In genomic region chr11:39992550-39992949, GRCh38 we compare ENCODE assay signal across 27 cellular contexts.
A peak's percentile ranks its signal among the peaks of the same experiment; 100 is the strongest.
DNase-seq lines count a peak whose midpoint lies in the region; ATAC-seq, FAIRE-seq and TF ChIP-seq lines count a peak whose summit lies in the region.
"Had no signal": no experiment of that assay in that cellular context is flagged by ENCODE, and none has a peak within 500 bp of the region (broad histone marks: within the 10 kb centered on the region; RNA-seq: fewer than 3 reads in every experiment).

No MANE protein-coding gene starts in this region.

- H3K4me1 ChIP-seq in small intestine (ENCODE audit: control insufficient read depth in 2 of 2, insufficient read depth in 1 of 2, low read depth in 1 of 2, low read length in 1 of 2) = no peaks in the 10 kb centered on the region
- H3K4me1 ChIP-seq: BE2C had no signal

- TF ChIP-seq CTCF in 22Rv1 (IDR thresholded peaks at IDR 0.05) = no peak

- no peaks in the 10 kb centered on the region for H3K9me3 ChIP-seq in small intestine (ENCODE audit: control insufficient read depth, low read depth)
- H3K9me3 ChIP-seq: BE2C, BLaER1 had no signal

- ATAC-seq in left colon (peak; percentile 55), GM18858 (IDR thresholded peaks at IDR 0.05; ENCODE audit: unreplicated experiment) (no peak)
- ATAC-seq: GM12878 had no signal

- intact Hi-C loops in left colon (cut with DNase I, micrococcal nuclease) = no loop called here

- WGBS in small intestine, 3 donors = 41 to 59% (median 46%) methylated on average over 2 of the region's 2 CpGs

- no peak overlapping the region for H3K4me3 ChIP-seq in small intestine (ENCODE audit: low read depth in 1 of 2, low read length in 2 of 2)
- H3K4me3 ChIP-seq: BLaER1, GM12878 had no signal

- H3K27ac Mint-ChIP-seq in immature natural killer cell = no peak overlapping the region
- H3K27ac Mint-ChIP-seq: CD4-positive, alpha-beta memory T cell; CD4-positive, CD25-positive, alpha-beta regulatory T cell; CD8-positive, alpha-beta memory T cell had no signal

- H3K9me3 Mint-ChIP-seq in immature natural killer cell = peaks cover 9 to 48% (median 30%) of the 10 kb centered on the region in 6 donors

- 0 out of 2 replicates have a peak overlapping the region, but pooled peaks have one; percentile 17 for H3K27ac ChIP-seq in 22Rv1
- no peak overlapping the region for H3K27ac ChIP-seq in small intestine (ENCODE audit: low read depth in 1 of 2, low read length in 1 of 2)
- H3K27ac ChIP-seq: BLaER1 had no signal

- H3K4me3 Mint-ChIP-seq in immature natural killer cell = no peak overlapping the region
- H3K4me3 Mint-ChIP-seq: CD14-positive monocyte; CD4-positive, alpha-beta memory T cell; CD4-positive, CD25-positive, alpha-beta regulatory T cell; CD8-positive, alpha-beta memory T cell had no signal

- H3K27me3 ChIP-seq in small intestine (ENCODE audit: control insufficient read depth in 2 of 2, insufficient read depth in 2 of 2, low read length in 2 of 2) = no peaks in the 10 kb centered on the region
- H3K27me3 ChIP-seq: BE2C, BLaER1 had no signal

- peaks cover 0 to 4% (median 0%) of the 10 kb centered on the region in 3 donors for H3K27me3 Mint-ChIP-seq in immature natural killer cell (ENCODE audit: low read depth in 3 of 3)
- H3K27me3 Mint-ChIP-seq: CD4-positive, alpha-beta memory T cell; CD4-positive, CD25-positive, alpha-beta regulatory T cell; CD8-positive, alpha-beta memory T cell had no signal

- peaks cover 0 to 4% (median 0%) of the 10 kb centered on the region in 3 donors for H3K36me3 Mint-ChIP-seq in immature natural killer cell
- H3K36me3 Mint-ChIP-seq: CD14-positive monocyte; CD4-positive, alpha-beta memory T cell; CD4-positive, CD25-positive, alpha-beta regulatory T cell; CD8-positive, alpha-beta memory T cell had no signal

- no peak for FAIRE-seq in small intestine (lab: Jason Lieb, UNC)
- FAIRE-seq: A204.1, GM12878, GM12892, GM18507, GM19239 had no signal

- H3K36me3 ChIP-seq in small intestine (ENCODE audit: control insufficient read depth in 2 of 2, insufficient read depth in 2 of 2, low read length in 2 of 2) = no peaks in the 10 kb centered on the region
- H3K36me3 ChIP-seq: BE2C, BLaER1 had no signal

- no peaks in the 10 kb centered on the region for H3K4me1 Mint-ChIP-seq in immature natural killer cell
- H3K4me1 Mint-ChIP-seq: CD14-positive monocyte; CD4-positive, alpha-beta memory T cell; CD4-positive, CD25-positive, alpha-beta regulatory T cell; CD8-positive, alpha-beta memory T cell had no signal

- DNase-seq in left colon (no peak), small intestine (peak; percentile 62), immature natural killer cell (no peak)
- DNase-seq: 8988T; ACHN; BE2C; C1 segment of cervical spinal cord; CD4-positive, alpha-beta memory T cell; CD4-positive, CD25-positive, alpha-beta regulatory T cell; CD8-positive, alpha-beta memory T cell; COR-L47; DMS 273 treated with DMSO at 0.1 percent for 48 hours; DMS153; DMS53; DMS79; DND-41; EL; GDM1 had no signal
